In the genomic region with DNA sequence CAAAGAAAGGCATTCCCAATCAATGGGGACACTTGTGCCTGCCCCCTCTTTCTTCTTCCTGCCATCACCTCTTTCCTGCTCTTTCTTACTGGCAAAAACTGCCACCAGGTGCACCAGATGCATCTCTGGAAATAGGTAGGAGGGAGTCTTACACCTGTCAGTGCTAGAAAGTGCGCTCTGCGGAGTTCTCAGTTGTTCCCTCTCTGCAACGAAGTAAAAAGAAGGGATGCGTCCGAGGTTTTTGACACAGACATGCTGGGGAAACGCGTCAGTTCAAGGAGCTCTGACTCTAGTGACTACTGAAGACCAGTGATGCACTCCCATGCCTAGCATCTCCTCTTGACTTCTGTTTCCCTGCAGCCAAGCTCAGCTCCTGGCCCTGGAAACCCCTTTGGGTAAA, we compare ENCODE assay signal across 2 cellular contexts.
TF ChIP-seq lines count a peak whose summit lies in the region.

No MANE protein-coding gene starts in this region.

TF ChIP-seq in GM23338, 12 proteins besides CTCF, POLR2A, EP300 and RAD21 (continued from another document):
- TF ChIP-seq, protein P1, sequence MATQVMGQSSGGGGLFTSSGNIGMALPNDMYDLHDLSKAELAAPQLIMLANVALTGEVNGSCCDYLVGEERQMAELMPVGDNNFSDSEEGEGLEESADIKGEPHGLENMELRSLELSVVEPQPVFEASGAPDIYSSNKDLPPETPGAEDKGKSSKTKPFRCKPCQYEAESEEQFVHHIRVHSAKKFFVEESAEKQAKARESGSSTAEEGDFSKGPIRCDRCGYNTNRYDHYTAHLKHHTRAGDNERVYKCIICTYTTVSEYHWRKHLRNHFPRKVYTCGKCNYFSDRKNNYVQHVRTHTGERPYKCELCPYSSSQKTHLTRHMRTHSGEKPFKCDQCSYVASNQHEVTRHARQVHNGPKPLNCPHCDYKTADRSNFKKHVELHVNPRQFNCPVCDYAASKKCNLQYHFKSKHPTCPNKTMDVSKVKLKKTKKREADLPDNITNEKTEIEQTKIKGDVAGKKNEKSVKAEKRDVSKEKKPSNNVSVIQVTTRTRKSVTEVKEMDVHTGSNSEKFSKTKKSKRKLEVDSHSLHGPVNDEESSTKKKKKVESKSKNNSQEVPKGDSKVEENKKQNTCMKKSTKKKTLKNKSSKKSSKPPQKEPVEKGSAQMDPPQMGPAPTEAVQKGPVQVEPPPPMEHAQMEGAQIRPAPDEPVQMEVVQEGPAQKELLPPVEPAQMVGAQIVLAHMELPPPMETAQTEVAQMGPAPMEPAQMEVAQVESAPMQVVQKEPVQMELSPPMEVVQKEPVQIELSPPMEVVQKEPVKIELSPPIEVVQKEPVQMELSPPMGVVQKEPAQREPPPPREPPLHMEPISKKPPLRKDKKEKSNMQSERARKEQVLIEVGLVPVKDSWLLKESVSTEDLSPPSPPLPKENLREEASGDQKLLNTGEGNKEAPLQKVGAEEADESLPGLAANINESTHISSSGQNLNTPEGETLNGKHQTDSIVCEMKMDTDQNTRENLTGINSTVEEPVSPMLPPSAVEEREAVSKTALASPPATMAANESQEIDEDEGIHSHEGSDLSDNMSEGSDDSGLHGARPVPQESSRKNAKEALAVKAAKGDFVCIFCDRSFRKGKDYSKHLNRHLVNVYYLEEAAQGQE (IDR thresholded peaks at IDR 0.05; ENCODE audit: unreplicated experiment), result no peak
- no peak for TF ChIP-seq EZH2phosphoT487 (IDR thresholded peaks at IDR 0.05; ENCODE audit: unreplicated experiment)
- no peak for TF ChIP-seq ZNF331 (CRISPR knock-in tag; IDR thresholded peaks at IDR 0.05; ENCODE audit: low read depth)
- no peak for TF ChIP-seq POLR2AphosphoS5 (IDR thresholded peaks at IDR 0.05; ENCODE audit: low read depth)
- TF ChIP-seq, protein P2, sequence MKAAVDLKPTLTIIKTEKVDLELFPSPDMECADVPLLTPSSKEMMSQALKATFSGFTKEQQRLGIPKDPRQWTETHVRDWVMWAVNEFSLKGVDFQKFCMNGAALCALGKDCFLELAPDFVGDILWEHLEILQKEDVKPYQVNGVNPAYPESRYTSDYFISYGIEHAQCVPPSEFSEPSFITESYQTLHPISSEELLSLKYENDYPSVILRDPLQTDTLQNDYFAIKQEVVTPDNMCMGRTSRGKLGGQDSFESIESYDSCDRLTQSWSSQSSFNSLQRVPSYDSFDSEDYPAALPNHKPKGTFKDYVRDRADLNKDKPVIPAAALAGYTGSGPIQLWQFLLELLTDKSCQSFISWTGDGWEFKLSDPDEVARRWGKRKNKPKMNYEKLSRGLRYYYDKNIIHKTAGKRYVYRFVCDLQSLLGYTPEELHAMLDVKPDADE (IDR thresholded peaks at IDR 0.05), result no peak
- TF ChIP-seq EZH2 (IDR thresholded peaks at IDR 0.05; ENCODE audit: low read depth, unreplicated experiment), result no peak
- no peak for TF ChIP-seq CREB1 (CRISPR knock-in tag; IDR thresholded peaks at IDR 0.05; ENCODE audit: low read depth)
- TF ChIP-seq, protein P3, sequence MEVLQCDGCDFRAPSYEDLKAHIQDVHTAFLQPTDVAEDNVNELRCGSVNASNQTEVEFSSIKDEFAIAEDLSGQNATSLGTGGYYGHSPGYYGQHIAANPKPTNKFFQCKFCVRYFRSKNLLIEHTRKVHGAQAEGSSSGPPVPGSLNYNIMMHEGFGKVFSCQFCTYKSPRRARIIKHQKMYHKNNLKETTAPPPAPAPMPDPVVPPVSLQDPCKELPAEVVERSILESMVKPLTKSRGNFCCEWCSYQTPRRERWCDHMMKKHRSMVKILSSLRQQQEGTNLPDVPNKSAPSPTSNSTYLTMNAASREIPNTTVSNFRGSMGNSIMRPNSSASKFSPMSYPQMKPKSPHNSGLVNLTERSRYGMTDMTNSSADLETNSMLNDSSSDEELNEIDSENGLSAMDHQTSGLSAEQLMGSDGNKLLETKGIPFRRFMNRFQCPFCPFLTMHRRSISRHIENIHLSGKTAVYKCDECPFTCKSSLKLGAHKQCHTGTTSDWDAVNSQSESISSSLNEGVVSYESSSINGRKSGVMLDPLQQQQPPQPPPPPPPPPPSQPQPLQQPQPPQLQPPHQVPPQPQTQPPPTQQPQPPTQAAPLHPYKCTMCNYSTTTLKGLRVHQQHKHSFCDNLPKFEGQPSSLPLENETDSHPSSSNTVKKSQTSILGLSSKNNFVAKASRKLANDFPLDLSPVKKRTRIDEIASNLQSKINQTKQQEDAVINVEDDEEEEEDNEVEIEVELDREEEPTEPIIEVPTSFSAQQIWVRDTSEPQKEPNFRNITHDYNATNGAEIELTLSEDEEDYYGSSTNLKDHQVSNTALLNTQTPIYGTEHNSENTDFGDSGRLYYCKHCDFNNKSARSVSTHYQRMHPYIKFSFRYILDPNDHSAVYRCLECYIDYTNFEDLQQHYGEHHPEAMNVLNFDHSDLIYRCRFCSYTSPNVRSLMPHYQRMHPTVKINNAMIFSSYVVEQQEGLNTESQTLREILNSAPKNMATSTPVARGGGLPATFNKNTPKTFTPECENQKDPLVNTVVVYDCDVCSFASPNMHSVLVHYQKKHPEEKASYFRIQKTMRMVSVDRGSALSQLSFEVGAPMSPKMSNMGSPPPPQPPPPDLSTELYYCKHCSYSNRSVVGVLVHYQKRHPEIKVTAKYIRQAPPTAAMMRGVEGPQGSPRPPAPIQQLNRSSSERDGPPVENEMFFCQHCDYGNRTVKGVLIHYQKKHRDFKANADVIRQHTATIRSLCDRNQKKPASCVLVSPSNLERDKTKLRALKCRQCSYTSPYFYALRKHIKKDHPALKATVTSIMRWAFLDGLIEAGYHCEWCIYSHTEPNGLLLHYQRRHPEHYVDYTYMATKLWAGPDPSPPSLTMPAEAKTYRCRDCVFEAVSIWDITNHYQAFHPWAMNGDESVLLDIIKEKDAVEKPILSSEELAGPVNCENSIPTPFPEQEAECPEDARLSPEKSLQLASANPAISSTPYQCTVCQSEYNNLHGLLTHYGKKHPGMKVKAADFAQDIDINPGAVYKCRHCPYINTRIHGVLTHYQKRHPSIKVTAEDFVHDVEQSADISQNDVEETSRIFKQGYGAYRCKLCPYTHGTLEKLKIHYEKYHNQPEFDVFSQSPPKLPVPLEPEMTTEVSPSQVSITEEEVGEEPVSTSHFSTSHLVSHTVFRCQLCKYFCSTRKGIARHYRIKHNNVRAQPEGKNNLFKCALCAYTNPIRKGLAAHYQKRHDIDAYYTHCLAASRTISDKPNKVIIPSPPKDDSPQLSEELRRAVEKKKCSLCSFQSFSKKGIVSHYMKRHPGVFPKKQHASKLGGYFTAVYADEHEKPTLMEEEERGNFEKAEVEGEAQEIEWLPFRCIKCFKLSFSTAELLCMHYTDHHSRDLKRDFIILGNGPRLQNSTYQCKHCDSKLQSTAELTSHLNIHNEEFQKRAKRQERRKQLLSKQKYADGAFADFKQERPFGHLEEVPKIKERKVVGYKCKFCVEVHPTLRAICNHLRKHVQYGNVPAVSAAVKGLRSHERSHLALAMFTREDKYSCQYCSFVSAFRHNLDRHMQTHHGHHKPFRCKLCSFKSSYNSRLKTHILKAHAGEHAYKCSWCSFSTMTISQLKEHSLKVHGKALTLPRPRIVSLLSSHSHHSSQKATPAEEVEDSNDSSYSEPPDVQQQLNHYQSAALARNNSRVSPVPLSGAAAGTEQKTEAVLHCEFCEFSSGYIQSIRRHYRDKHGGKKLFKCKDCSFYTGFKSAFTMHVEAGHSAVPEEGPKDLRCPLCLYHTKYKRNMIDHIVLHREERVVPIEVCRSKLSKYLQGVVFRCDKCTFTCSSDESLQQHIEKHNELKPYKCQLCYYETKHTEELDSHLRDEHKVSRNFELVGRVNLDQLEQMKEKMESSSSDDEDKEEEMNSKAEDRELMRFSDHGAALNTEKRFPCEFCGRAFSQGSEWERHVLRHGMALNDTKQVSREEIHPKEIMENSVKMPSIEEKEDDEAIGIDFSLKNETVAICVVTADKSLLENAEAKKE (CRISPR knock-in tag; IDR thresholded peaks at IDR 0.05), result no peak
- TF ChIP-seq NANOG (IDR thresholded peaks at IDR 0.05; ENCODE audit: borderline replicate concordance), result no peak
- TF ChIP-seq STAT1 (IDR thresholded peaks at IDR 0.05; ENCODE audit: unreplicated experiment), result no peak

TF ChIP-seq in neural cell, 6 proteins besides CTCF, POLR2A, EP300 and RAD21 (continued from another document):
- TF ChIP-seq, protein P1 (IDR thresholded peaks at IDR 0.05; ENCODE audit: borderline replicate concordance), result no peak
